Comparison of ENCODE assay signal across 9 cellular contexts in genomic region chr11:8839957-8840945, GRCh38.
DNase-seq lines count a peak whose midpoint lies in the region; ATAC-seq, FAIRE-seq and TF ChIP-seq lines count a peak whose summit lies in the region.
"Had no signal": no experiment of that assay in that cellular context is flagged by ENCODE, and none has a peak within 500 bp of the region (broad histone marks: within the 10 kb centered on the region; RNA-seq: fewer than 3 reads in every experiment).

No MANE protein-coding gene starts in this region.

- no peaks in the 10 kb centered on the region for H3K36me3 Mint-ChIP-seq in activated CD4-positive, alpha-beta T cell treated with anti-CD3 and anti-CD28 coated beads for 36 hours (ENCODE audit: low read depth)
- H3K36me3 Mint-ChIP-seq in astrocyte (ENCODE audit: low read depth, unreplicated experiment) = peaks cover 17% of the 10 kb centered on the region
- H3K36me3 Mint-ChIP-seq: naive thymus-derived CD4-positive, alpha-beta T cell had no signal

- CTCF ChIA-PET in activated CD4-positive, alpha-beta T cell treated with anti-CD3 and anti-CD28 coated beads for 36 hours (lab: Charles Lee) = interaction anchor here (0.8 to 1.4 kb wide), 3 partner anchors 8 to 110 kb away, joined by 3 to 4 read pairs (median 3); no protein-coding TSS in a partner anchor

- H3K9me3 ChIP-seq in astrocyte (ENCODE audit: insufficient read depth, low read depth, low read length) (no peaks in the 10 kb centered on the region), left lung (no peaks in the 10 kb centered on the region), stomach smooth muscle (ENCODE audit: control insufficient read depth in 2 of 2, low read length in 2 of 2) (no peaks in the 10 kb centered on the region)

- peaks cover 43% of the 10 kb centered on the region for H3K79me2 ChIP-seq in astrocyte (ENCODE audit: insufficient read depth, low read length)

- H2AFZ ChIP-seq in astrocyte (ENCODE audit: low read depth, low read length) = no peak overlapping the region

- no peak overlapping the region for H3K4me3 Mint-ChIP-seq in activated CD4-positive, alpha-beta T cell treated with anti-CD3 and anti-CD28 coated beads for 36 hours
- H3K4me3 Mint-ChIP-seq in astrocyte (ENCODE audit: unreplicated experiment) = peak overlapping the region; percentile 43
- H3K4me3 Mint-ChIP-seq: naive thymus-derived CD4-positive, alpha-beta T cell had no signal

- H3K27me3 ChIP-seq in astrocyte (ENCODE audit: insufficient read depth, low read length) (no peaks in the 10 kb centered on the region), left lung (no peaks in the 10 kb centered on the region), stomach smooth muscle (ENCODE audit: control insufficient read depth in 1 of 2, insufficient read depth in 2 of 2, low read length in 2 of 2) (no peaks in the 10 kb centered on the region)

- H3K4me1 Mint-ChIP-seq in activated CD4-positive, alpha-beta T cell treated with anti-CD3 and anti-CD28 coated beads for 36 hours = peaks cover 23% of the 10 kb centered on the region
- peaks cover 54% of the 10 kb centered on the region for H3K4me1 Mint-ChIP-seq in astrocyte (ENCODE audit: low read depth, unreplicated experiment)

- H3K27me3 Mint-ChIP-seq in activated CD4-positive, alpha-beta T cell treated with anti-CD3 and anti-CD28 coated beads for 36 hours = peaks cover 15% of the 10 kb centered on the region
- H3K27me3 Mint-ChIP-seq in astrocyte (ENCODE audit: low read depth, unreplicated experiment) = no peaks in the 10 kb centered on the region

- ATAC-seq in activated CD4-positive, alpha-beta T cell treated with anti-CD3 and anti-CD28 coated beads for 36 hours = peak; percentile 70
- peak; percentile 94 for ATAC-seq in left lung
- no peak for ATAC-seq in HG02970 (IDR thresholded peaks at IDR 0.05; ENCODE audit: low FRiP score, unreplicated experiment)
- ATAC-seq: naive thymus-derived CD4-positive, alpha-beta T cell had no signal

- intact Hi-C loops in activated CD4-positive, alpha-beta T cell treated with anti-CD3 and anti-CD28 coated beads for 36 hours (cut with DNase I, micrococcal nuclease) = no loop called here
- intact Hi-C loops in left lung (cut with DNase I) = no loop called here

- H3K27ac ChIP-seq in astrocyte (ENCODE audit: low read depth, low read length) (peak overlapping the region; percentile 34), left lung (peak overlapping the region; percentile 56 to 57), stomach smooth muscle (ENCODE audit: low read length) (peak overlapping the region; percentile 49)

- POLR2A ChIA-PET in activated CD4-positive, alpha-beta T cell treated with anti-CD3 and anti-CD28 coated beads for 36 hours (lab: Charles Lee) = no interaction called here

- no peak for FAIRE-seq in astrocyte (lab: Jason Lieb, UNC)

- H3K4me1 ChIP-seq in astrocyte (ENCODE audit: insufficient read depth, low read length) (peaks cover 25% of the 10 kb centered on the region), left lung (peaks cover 17 to 33% of the 10 kb centered on the region in 2 donors), stomach smooth muscle (ENCODE audit: control insufficient read depth, insufficient read depth, low read length) (peaks cover 34% of the 10 kb centered on the region)

- no peaks in the 10 kb centered on the region for H3K36me3 ChIP-seq in astrocyte (ENCODE audit: insufficient read depth, low read length)
- H3K36me3 ChIP-seq in left lung = no peaks in the 10 kb centered on the region
- no peaks in the 10 kb centered on the region for H3K36me3 ChIP-seq in stomach smooth muscle (ENCODE audit: control insufficient read depth in 2 of 2, insufficient read depth in 2 of 2, low read length in 2 of 2)

- peak; percentile 63 for DNase-seq in activated CD4-positive, alpha-beta T cell treated with anti-CD3 and anti-CD28 coated beads for 36 hours
- no peak for DNase-seq in activated CD4-positive, alpha-beta T cell treated with anti-CD3 and anti-CD28 coated beads for 1 hour
- peak; percentile 66 for DNase-seq in astrocyte (ENCODE audit: low read depth)
- peak in 1 of 2 donors; percentile 40 for DNase-seq in left lung
- no peak for DNase-seq in NCI-H187 (lab: John Stamatoyannopoulos, UW)
- DNase-seq in G401 (ENCODE audit: low spot score) = no peak

- TF ChIP-seq CTCF in astrocyte (IDR thresholded peaks at IDR 0.05; ENCODE audit: insufficient read depth, low read depth, low read length) (no peak), left lung (IDR thresholded peaks at IDR 0.05) (no peak)

- no peaks in the 10 kb centered on the region for H3K9me3 Mint-ChIP-seq in activated CD4-positive, alpha-beta T cell treated with anti-CD3 and anti-CD28 coated beads for 36 hours (ENCODE audit: low read depth)
- H3K9me3 Mint-ChIP-seq in astrocyte (ENCODE audit: unreplicated experiment) = peaks cover 3% of the 10 kb centered on the region
- H3K9me3 Mint-ChIP-seq: naive thymus-derived CD4-positive, alpha-beta T cell had no signal

- no peaks in the 10 kb centered on the region for H4K20me1 ChIP-seq in astrocyte (ENCODE audit: insufficient read depth, low read length)

- H3K27ac Mint-ChIP-seq in activated CD4-positive, alpha-beta T cell treated with anti-CD3 and anti-CD28 coated beads for 36 hours = no peak overlapping the region
- peak overlapping the region; percentile 56 for H3K27ac Mint-ChIP-seq in astrocyte (ENCODE audit: unreplicated experiment)
- H3K27ac Mint-ChIP-seq: naive thymus-derived CD4-positive, alpha-beta T cell had no signal

- peak overlapping the region; percentile 58 for H3K4me2 ChIP-seq in astrocyte (ENCODE audit: low read length)

- no peak overlapping the region for H3K4me3 ChIP-seq in astrocyte (ENCODE audit: insufficient read depth, low read depth, low read length)
- H3K4me3 ChIP-seq in left lung = no peak overlapping the region
- H3K4me3 ChIP-seq in stomach smooth muscle (ENCODE audit: low read length in 2 of 2) = peak overlapping the region in 1 of 2 donors; percentile 29

- in situ Hi-C loops in G401 (cut with HindIII; ENCODE audit: low sequenced_read_pairs) = no loop called here

- H3K9ac ChIP-seq in astrocyte (ENCODE audit: low read length) (peak overlapping the region; percentile 47), stomach smooth muscle (ENCODE audit: low read length in 2 of 2) (no peak overlapping the region)

Comparison
In these comparisons a context has a peak if more than half of its experiments do, and no peak if none do; other contexts are left out.
1. DNase-seq: peak in activated CD4-positive, alpha-beta T cell treated with anti-CD3 and anti-CD28 coated beads for 36 hours (single experiment) and astrocyte (single experiment); none in activated CD4-positive, alpha-beta T cell treated with anti-CD3 and anti-CD28 coated beads for 1 hour (single experiment), NCI-H187 (0 of 2) and G401 (single experiment).
2. Peak in every context shown above with its lines, with median percentiles within 50 percentile points of each other: H3K27ac ChIP-seq.